ENCODE assay signal across 25 cellular contexts in genomic region chr11:33191456-33191855, GRCh38.
"Had no signal": no experiment of that assay in that cellular context is flagged by ENCODE, and none has a peak within 500 bp of the region (broad histone marks: within the 10 kb centered on the region; RNA-seq: fewer than 3 reads in every experiment).

No MANE protein-coding gene starts in this region.

- DNase-seq: activated CD4-positive, alpha-beta T cell treated with anti-CD3 and anti-CD28 coated beads, Interleukin-2, amount 10 ng/mL, durations not matched to agents 24 days and 14 days; activated CD4-positive, alpha-beta T cell treated with anti-CD3 and anti-CD28 coated beads, Interleukin-2, amount 50 U/mL, for 4 hours; activated CD8-positive, alpha-beta T cell treated with anti-CD3 and anti-CD28 coated beads for 36 hours; activated effector memory CD4-positive, alpha-beta T cell treated with Interleukin-2 at 50 U/mL for 16 hours; activated naive CD4-positive, alpha-beta T cell treated with anti-CD3 and anti-CD28 coated beads, Interleukin-2, amount 10 ng/mL, durations not matched to agents 7 days and 5 days; activated naive CD8-positive, alpha-beta T cell treated with anti-CD3 and anti-CD28 coated beads, Interleukin-2, amount 50 U/mL, for 24 hours; activated T-cell treated with anti-CD3 and anti-CD28 coated beads, Interleukin-2, amount 50 U/mL, for 24 hours; amniotic stem cell; aorta; brain microvascular endothelial cell; central memory CD4-positive, alpha-beta T cell; NCI-H1105; NCI-H1417 treated with DMSO at 0.1 percent for 48 hours; NCI-H1930; NCI-H2081 treated with DMSO at 0.1 percent for 48 hours; NCI-H226; NCI-H526; NCI-H748 treated with DMSO at 0.1 percent for 48 hours; NK-92 treated with Interleukin-12 subunit alpha and Interleukin-12 subunit beta, amount 100 ng/mL, for 24 hours; PC-3; Peyer's patch; RPMI8226; SHP77 treated with DMSO at 0.1 percent for 48 hours had no signal

- ATAC-seq: activated CD8-positive, alpha-beta T cell treated with anti-CD3 and anti-CD28 coated beads for 36 hours; activated naive CD8-positive, alpha-beta T cell treated with anti-CD3 and anti-CD28 coated beads, Interleukin-2, amount 50 U/mL, for 24 hours; K562; PC-3 had no signal

- H3K27ac ChIP-seq: brain microvascular endothelial cell, Peyer's patch, SK-N-MC had no signal

- H3K36me3 ChIP-seq: brain microvascular endothelial cell, Peyer's patch had no signal

- H3K27me3 ChIP-seq: brain microvascular endothelial cell, Peyer's patch had no signal

- H3K4me3 ChIP-seq: K562, Peyer's patch, SK-N-MC had no signal

- H3K9me3 ChIP-seq: Peyer's patch had no signal
